1 cellular context compared by ENCODE assay signal in genomic region chr12:109714141-109714912, GRCh38.
TF ChIP-seq lines count a peak whose summit lies in the region.

No MANE protein-coding gene starts in this region.

TF ChIP-seq in HEK293, 187 proteins besides CTCF, POLR2A, EP300 and RAD21 (continued from another document and continues in another):
- TF ChIP-seq ZNF23 (tag by site-specific recombination; IDR thresholded peaks at IDR 0.05; ENCODE audit: borderline replicate concordance) (no peak), ZNF24 (tag by site-specific recombination; IDR thresholded peaks at IDR 0.05) (no peak), MEIS1 (CRISPR knock-in tag; IDR thresholded peaks at IDR 0.05; ENCODE audit: borderline replicate concordance) (no peak), ZBTB10 (tag by site-specific recombination; IDR thresholded peaks at IDR 0.05) (no peak), SP7 (tag by site-specific recombination; IDR thresholded peaks at IDR 0.05) (peak; percentile 45; the same call in 1 of the 2 replicates), SCRT2 (tag by site-specific recombination; IDR thresholded peaks at IDR 0.05) (no peak), ZFP37 (tag by site-specific recombination; IDR thresholded peaks at IDR 0.05) (no peak), ZNF335 (tag by site-specific recombination; conservative IDR thresholded peaks at IDR 0.05) (peak; percentile 83), ZBTB26 (tag by site-specific recombination; optimal IDR thresholded peaks at IDR 0.05) (peak; percentile 74), HOXD13 (CRISPR knock-in tag; IDR thresholded peaks at IDR 0.05; ENCODE audit: borderline replicate concordance) (no peak), ZBTB21 (tag by site-specific recombination; IDR thresholded peaks at IDR 0.05) (no peak), ZNF629 (tag by site-specific recombination; IDR thresholded peaks at IDR 0.05) (0 out of 2 replicates have a peak, but pooled peaks have one; percentile 26), ZNF114 (tag by site-specific recombination; IDR thresholded peaks at IDR 0.05) (no peak), ZNF549 (tag by site-specific recombination; IDR thresholded peaks at IDR 0.05) (no peak), ZBTB1 (tag by site-specific recombination; IDR thresholded peaks at IDR 0.05) (no peak), OVOL3 (tag by site-specific recombination; IDR thresholded peaks at IDR 0.05) (no peak), PRDM6 (tag by site-specific recombination; IDR thresholded peaks at IDR 0.05) (no peak), ZNF292 (tag by site-specific recombination; IDR thresholded peaks at IDR 0.05; ENCODE audit: borderline replicate concordance, low read depth) (no peak), ZNF785 (tag by site-specific recombination; IDR thresholded peaks at IDR 0.05) (0 out of 2 replicates have a peak, but pooled peaks have one; percentile 20), ZNF596 (tag by site-specific recombination; IDR thresholded peaks at IDR 0.05) (no peak), ZSCAN18 (tag by site-specific recombination; IDR thresholded peaks at IDR 0.05) (no peak), ZNF768 (tag by site-specific recombination; IDR thresholded peaks at IDR 0.05) (no peak), ZNF184 (tag by site-specific recombination; IDR thresholded peaks at IDR 0.05) (no peak), ZNF792 (tag by site-specific recombination; IDR thresholded peaks at IDR 0.05) (no peak), ZNF561 (tag by site-specific recombination; IDR thresholded peaks at IDR 0.05; ENCODE audit: borderline replicate concordance) (peak; percentile 59; the same call in 1 of the 2 replicates), ZNF341 (tag by site-specific recombination; IDR thresholded peaks at IDR 0.05; ENCODE audit: low read depth) (peak; percentile 94), PBX3 (CRISPR knock-in tag; IDR thresholded peaks at IDR 0.05) (no peak), YY1 (tag by site-specific recombination; IDR thresholded peaks at IDR 0.05) (0 out of 2 replicates have a peak, but pooled peaks have one; percentile 23), ZNF830 (tag by site-specific recombination; IDR thresholded peaks at IDR 0.05; ENCODE audit: low read depth) (no peak), GLIS1 (tag by site-specific recombination; IDR thresholded peaks at IDR 0.05) (0 out of 2 replicates have a peak, but pooled peaks have one; percentile 3), ZNF140 (tag by site-specific recombination; IDR thresholded peaks at IDR 0.05) (no peak), KLF16 (tag by site-specific recombination; IDR thresholded peaks at IDR 0.05) (no peak), ZNF677 (tag by site-specific recombination; IDR thresholded peaks at IDR 0.05) (0 out of 2 replicates have a peak, but pooled peaks have one; percentile 19), ZXDB (tag by site-specific recombination; IDR thresholded peaks at IDR 0.05) (peak; percentile 68), ZNF600 (tag by site-specific recombination; IDR thresholded peaks at IDR 0.05) (no peak), BCL11A (tag by site-specific recombination; IDR thresholded peaks at IDR 0.05; ENCODE audit: low read depth) (0 out of 2 replicates have a peak, but pooled peaks have one; percentile 17), ZNF548 (tag by site-specific recombination; IDR thresholded peaks at IDR 0.05) (no peak), ZNF791 (tag by site-specific recombination; IDR thresholded peaks at IDR 0.05) (no peak), REPIN1 (tag by site-specific recombination; IDR thresholded peaks at IDR 0.05; ENCODE audit: low read depth) (no peak)
- TF ChIP-seq, protein P1, sequence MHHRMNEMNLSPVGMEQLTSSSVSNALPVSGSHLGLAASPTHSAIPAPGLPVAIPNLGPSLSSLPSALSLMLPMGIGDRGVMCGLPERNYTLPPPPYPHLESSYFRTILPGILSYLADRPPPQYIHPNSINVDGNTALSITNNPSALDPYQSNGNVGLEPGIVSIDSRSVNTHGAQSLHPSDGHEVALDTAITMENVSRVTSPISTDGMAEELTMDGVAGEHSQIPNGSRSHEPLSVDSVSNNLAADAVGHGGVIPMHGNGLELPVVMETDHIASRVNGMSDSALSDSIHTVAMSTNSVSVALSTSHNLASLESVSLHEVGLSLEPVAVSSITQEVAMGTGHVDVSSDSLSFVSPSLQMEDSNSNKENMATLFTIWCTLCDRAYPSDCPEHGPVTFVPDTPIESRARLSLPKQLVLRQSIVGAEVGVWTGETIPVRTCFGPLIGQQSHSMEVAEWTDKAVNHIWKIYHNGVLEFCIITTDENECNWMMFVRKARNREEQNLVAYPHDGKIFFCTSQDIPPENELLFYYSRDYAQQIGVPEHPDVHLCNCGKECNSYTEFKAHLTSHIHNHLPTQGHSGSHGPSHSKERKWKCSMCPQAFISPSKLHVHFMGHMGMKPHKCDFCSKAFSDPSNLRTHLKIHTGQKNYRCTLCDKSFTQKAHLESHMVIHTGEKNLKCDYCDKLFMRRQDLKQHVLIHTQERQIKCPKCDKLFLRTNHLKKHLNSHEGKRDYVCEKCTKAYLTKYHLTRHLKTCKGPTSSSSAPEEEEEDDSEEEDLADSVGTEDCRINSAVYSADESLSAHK (tag by site-specific recombination; IDR thresholded peaks at IDR 0.05) = peak; percentile 19; the same call in 1 of the 2 replicates
- TF ChIP-seq, protein P2, sequence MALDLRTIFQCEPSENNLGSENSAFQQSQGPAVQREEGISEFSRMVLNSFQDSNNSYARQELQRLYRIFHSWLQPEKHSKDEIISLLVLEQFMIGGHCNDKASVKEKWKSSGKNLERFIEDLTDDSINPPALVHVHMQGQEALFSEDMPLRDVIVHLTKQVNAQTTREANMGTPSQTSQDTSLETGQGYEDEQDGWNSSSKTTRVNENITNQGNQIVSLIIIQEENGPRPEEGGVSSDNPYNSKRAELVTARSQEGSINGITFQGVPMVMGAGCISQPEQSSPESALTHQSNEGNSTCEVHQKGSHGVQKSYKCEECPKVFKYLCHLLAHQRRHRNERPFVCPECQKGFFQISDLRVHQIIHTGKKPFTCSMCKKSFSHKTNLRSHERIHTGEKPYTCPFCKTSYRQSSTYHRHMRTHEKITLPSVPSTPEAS (tag by site-specific recombination; IDR thresholded peaks at IDR 0.05) = no peak
- TF ChIP-seq, protein P3, sequence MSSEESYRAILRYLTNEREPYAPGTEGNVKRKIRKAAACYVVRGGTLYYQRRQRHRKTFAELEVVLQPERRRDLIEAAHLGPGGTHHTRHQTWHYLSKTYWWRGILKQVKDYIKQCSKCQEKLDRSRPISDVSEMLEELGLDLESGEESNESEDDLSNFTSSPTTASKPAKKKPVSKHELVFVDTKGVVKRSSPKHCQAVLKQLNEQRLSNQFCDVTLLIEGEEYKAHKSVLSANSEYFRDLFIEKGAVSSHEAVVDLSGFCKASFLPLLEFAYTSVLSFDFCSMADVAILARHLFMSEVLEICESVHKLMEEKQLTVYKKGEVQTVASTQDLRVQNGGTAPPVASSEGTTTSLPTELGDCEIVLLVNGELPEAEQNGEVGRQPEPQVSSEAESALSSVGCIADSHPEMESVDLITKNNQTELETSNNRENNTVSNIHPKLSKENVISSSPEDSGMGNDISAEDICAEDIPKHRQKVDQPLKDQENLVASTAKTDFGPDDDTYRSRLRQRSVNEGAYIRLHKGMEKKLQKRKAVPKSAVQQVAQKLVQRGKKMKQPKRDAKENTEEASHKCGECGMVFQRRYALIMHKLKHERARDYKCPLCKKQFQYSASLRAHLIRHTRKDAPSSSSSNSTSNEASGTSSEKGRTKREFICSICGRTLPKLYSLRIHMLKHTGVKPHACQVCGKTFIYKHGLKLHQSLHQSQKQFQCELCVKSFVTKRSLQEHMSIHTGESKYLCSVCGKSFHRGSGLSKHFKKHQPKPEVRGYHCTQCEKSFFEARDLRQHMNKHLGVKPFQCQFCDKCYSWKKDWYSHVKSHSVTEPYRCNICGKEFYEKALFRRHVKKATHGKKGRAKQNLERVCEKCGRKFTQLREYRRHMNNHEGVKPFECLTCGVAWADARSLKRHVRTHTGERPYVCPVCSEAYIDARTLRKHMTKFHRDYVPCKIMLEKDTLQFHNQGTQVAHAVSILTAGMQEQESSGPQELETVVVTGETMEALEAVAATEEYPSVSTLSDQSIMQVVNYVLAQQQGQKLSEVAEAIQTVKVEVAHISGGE (tag by site-specific recombination; conservative IDR thresholded peaks at IDR 0.05; ENCODE audit: low read depth) = peak; percentile 15; the same call in 1 of the 2 replicates
- TF ChIP-seq, protein P4, sequence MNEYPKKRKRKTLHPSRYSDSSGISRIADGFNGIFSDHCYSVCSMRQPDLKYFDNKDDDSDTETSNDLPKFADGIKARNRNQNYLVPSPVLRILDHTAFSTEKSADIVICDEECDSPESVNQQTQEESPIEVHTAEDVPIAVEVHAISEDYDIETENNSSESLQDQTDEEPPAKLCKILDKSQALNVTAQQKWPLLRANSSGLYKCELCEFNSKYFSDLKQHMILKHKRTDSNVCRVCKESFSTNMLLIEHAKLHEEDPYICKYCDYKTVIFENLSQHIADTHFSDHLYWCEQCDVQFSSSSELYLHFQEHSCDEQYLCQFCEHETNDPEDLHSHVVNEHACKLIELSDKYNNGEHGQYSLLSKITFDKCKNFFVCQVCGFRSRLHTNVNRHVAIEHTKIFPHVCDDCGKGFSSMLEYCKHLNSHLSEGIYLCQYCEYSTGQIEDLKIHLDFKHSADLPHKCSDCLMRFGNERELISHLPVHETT (tag by site-specific recombination; IDR thresholded peaks at IDR 0.05) = no peak
- TF ChIP-seq, protein P5, sequence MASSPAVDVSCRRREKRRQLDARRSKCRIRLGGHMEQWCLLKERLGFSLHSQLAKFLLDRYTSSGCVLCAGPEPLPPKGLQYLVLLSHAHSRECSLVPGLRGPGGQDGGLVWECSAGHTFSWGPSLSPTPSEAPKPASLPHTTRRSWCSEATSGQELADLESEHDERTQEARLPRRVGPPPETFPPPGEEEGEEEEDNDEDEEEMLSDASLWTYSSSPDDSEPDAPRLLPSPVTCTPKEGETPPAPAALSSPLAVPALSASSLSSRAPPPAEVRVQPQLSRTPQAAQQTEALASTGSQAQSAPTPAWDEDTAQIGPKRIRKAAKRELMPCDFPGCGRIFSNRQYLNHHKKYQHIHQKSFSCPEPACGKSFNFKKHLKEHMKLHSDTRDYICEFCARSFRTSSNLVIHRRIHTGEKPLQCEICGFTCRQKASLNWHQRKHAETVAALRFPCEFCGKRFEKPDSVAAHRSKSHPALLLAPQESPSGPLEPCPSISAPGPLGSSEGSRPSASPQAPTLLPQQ (tag by site-specific recombination; IDR thresholded peaks at IDR 0.05) = peak; percentile 55; the same call in 1 of the 2 replicates
